Comparison of ENCODE assay signal across 8 cellular contexts in the genomic region with DNA sequence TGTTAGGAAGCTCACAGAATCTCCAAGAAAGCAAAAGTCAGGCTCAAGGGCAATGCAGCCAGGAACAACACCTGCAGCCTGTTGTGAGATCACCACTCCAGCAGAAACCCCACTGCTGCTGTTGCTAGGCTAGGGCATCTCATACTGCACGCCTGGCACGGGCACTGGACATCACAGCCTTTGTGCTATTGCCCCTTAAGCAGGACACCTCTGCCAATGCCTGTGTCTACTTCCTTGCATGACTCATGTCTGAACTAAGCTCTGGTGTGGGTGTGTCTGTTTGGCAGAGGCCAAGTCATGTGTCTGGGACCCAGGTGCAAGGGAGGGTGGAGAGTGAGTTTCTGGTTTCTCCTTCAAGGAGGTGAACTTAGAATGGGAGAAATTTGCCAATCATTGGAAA. TPM values are rescaled to one million over a fixed set of nuclear protein-coding genes. Genes with fewer than 3 reads are reported as not detected.
DNase-seq lines count a peak whose midpoint lies in the region; ATAC-seq and TF ChIP-seq lines count a peak whose summit lies in the region.

No MANE protein-coding gene starts in this region.

- WGBS in gastroesophageal sphincter (ENCODE audit: low coverage in 1 of 2), 2 donors: 20% methylated on average over 1 of the region's 2 CpGs; no CpG with 5 or more reads in 1 of the 2 donors

- H3K27me3 Mint-ChIP-seq in activated T-helper 1 cell treated with anti-CD3 and anti-CD28 coated beads, Interleukin-12 subunit alpha, Interleukin-12 subunit beta, Interleukin-2, Interleukin-4 antibody, amounts not matched to agents 30 ng/mL and 10 ng/mL and 1 ng/mL, durations not matched to agents 14 hours and 24 hours and 36 hours (ENCODE audit: insufficient read depth): no peaks in the 10 kb centered on the region

- H3K9me3 Mint-ChIP-seq in activated T-helper 1 cell treated with anti-CD3 and anti-CD28 coated beads, Interleukin-12 subunit alpha, Interleukin-12 subunit beta, Interleukin-2, Interleukin-4 antibody, amounts not matched to agents 30 ng/mL and 10 ng/mL and 1 ng/mL, durations not matched to agents 14 hours and 24 hours and 36 hours: peaks cover 5% of the 10 kb centered on the region

- peaks cover 58% of the 10 kb centered on the region for H3K4me1 Mint-ChIP-seq in activated T-helper 1 cell treated with anti-CD3 and anti-CD28 coated beads, Interleukin-12 subunit alpha, Interleukin-12 subunit beta, Interleukin-2, Interleukin-4 antibody, amounts not matched to agents 30 ng/mL and 10 ng/mL and 1 ng/mL, durations not matched to agents 14 hours and 24 hours and 36 hours (ENCODE audit: low read depth)

- TF ChIP-seq CTCF in gastroesophageal sphincter (IDR thresholded peaks at IDR 0.05): no peak

- peaks cover 2% of the 10 kb centered on the region for H3K36me3 Mint-ChIP-seq in activated T-helper 1 cell treated with anti-CD3 and anti-CD28 coated beads, Interleukin-12 subunit alpha, Interleukin-12 subunit beta, Interleukin-2, Interleukin-4 antibody, amounts not matched to agents 30 ng/mL and 10 ng/mL and 1 ng/mL, durations not matched to agents 14 hours and 24 hours and 36 hours (ENCODE audit: low read depth)

- no peak overlapping the region for H3K4me3 ChIP-seq in gastroesophageal sphincter

- TF ChIP-seq EP300 in gastroesophageal sphincter (IDR thresholded peaks at IDR 0.05): no peak

- peak overlapping the region in 2 of 4 donors; percentile 2 to 24 for H3K27ac ChIP-seq in gastroesophageal sphincter

- peaks cover 0 to 29% (median 0%) of the 10 kb centered on the region in 3 donors for H3K4me1 ChIP-seq in gastroesophageal sphincter

- DNase-seq in AG20443 (ENCODE audit: low spot score): peak; percentile 88
- DNase-seq in NCI-H69 (lab: John Stamatoyannopoulos, UW): peak; percentile 87
- DNase-seq in activated T-helper 1 cell treated with anti-CD3 and anti-CD28 coated beads, Interleukin-12 subunit alpha, Interleukin-12 subunit beta, Interleukin-2, Interleukin-4 antibody, amounts not matched to agents 30 ng/mL and 10 ng/mL and 1 ng/mL, durations not matched to agents 14 hours and 24 hours and 36 hours (ENCODE audit: low spot score): peak; percentile 48
- DNase-seq in stimulated activated CD4-positive, alpha-beta T cell treated with anti-CD3 and anti-CD28 coated beads, Interleukin-12 subunit alpha, Interleukin-12 subunit beta, amount 100 ng/mL, for 4 hours: peak; percentile 15
- DNase-seq in NCI-H128 (lab: John Stamatoyannopoulos, UW; ENCODE audit: unreplicated experiment): no peak

- no peaks in the 10 kb centered on the region for H3K36me3 ChIP-seq in gastroesophageal sphincter

- peak overlapping the region; percentile 49 for H3K4me3 Mint-ChIP-seq in activated T-helper 1 cell treated with anti-CD3 and anti-CD28 coated beads, Interleukin-12 subunit alpha, Interleukin-12 subunit beta, Interleukin-2, Interleukin-4 antibody, amounts not matched to agents 30 ng/mL and 10 ng/mL and 1 ng/mL, durations not matched to agents 14 hours and 24 hours and 36 hours

- TF ChIP-seq POLR2A in gastroesophageal sphincter (IDR thresholded peaks at IDR 0.05): no peak

- ATAC-seq in GM19023 (IDR thresholded peaks at IDR 0.05; ENCODE audit: unreplicated experiment) (peak; percentile 80), HG03045 (IDR thresholded peaks at IDR 0.05; ENCODE audit: unreplicated experiment) (peak; percentile 81), gastroesophageal sphincter (peak; percentile 78)

- H3K27ac Mint-ChIP-seq in activated T-helper 1 cell treated with anti-CD3 and anti-CD28 coated beads, Interleukin-12 subunit alpha, Interleukin-12 subunit beta, Interleukin-2, Interleukin-4 antibody, amounts not matched to agents 30 ng/mL and 10 ng/mL and 1 ng/mL, durations not matched to agents 14 hours and 24 hours and 36 hours: peak overlapping the region; percentile 84

- intact Hi-C loops in activated T-helper 1 cell treated with anti-CD3 and anti-CD28 coated beads, Interleukin-12 subunit alpha, Interleukin-12 subunit beta, Interleukin-2, Interleukin-4 antibody, amounts not matched to agents 30 ng/mL and 10 ng/mL and 1 ng/mL, durations not matched to agents 14 hours and 24 hours and 36 hours (cut with micrococcal nuclease): loop anchor here (1.0 kb wide), 1 partner anchor 10 kb away; a partner anchor contains a TSS

- no peaks in the 10 kb centered on the region for H3K9me3 ChIP-seq in gastroesophageal sphincter

- no peaks in the 10 kb centered on the region for H3K27me3 ChIP-seq in gastroesophageal sphincter

RNA-seq across cellular contexts. Expression of a gene that starts 10.0 kb away (rescaled TPM):
- 120 and 127 TPM in 2 replicates for total RNA-seq in activated T-helper 1 cell treated with anti-CD3 and anti-CD28 coated beads, Interleukin-12 subunit alpha, Interleukin-12 subunit beta, Interleukin-2, Interleukin-4 antibody, amounts not matched to agents 30 ng/mL and 10 ng/mL and 1 ng/mL, durations not matched to agents 14 hours and 24 hours and 36 hours
- total RNA-seq in gastroesophageal sphincter: 10 to 100 TPM; 49.2 to 66.7 (median 60.2) TPM

RNA-seq across cellular contexts. Expression of a gene that starts 17.7 kb away (rescaled TPM):
- 4.0 and 4.8 TPM in 2 replicates for total RNA-seq in activated T-helper 1 cell treated with anti-CD3 and anti-CD28 coated beads, Interleukin-12 subunit alpha, Interleukin-12 subunit beta, Interleukin-2, Interleukin-4 antibody, amounts not matched to agents 30 ng/mL and 10 ng/mL and 1 ng/mL, durations not matched to agents 14 hours and 24 hours and 36 hours
- total RNA-seq in gastroesophageal sphincter: 10 to 100 TPM; 16.2 to 33.4 (median 22.8) TPM
